In the genomic region with DNA sequence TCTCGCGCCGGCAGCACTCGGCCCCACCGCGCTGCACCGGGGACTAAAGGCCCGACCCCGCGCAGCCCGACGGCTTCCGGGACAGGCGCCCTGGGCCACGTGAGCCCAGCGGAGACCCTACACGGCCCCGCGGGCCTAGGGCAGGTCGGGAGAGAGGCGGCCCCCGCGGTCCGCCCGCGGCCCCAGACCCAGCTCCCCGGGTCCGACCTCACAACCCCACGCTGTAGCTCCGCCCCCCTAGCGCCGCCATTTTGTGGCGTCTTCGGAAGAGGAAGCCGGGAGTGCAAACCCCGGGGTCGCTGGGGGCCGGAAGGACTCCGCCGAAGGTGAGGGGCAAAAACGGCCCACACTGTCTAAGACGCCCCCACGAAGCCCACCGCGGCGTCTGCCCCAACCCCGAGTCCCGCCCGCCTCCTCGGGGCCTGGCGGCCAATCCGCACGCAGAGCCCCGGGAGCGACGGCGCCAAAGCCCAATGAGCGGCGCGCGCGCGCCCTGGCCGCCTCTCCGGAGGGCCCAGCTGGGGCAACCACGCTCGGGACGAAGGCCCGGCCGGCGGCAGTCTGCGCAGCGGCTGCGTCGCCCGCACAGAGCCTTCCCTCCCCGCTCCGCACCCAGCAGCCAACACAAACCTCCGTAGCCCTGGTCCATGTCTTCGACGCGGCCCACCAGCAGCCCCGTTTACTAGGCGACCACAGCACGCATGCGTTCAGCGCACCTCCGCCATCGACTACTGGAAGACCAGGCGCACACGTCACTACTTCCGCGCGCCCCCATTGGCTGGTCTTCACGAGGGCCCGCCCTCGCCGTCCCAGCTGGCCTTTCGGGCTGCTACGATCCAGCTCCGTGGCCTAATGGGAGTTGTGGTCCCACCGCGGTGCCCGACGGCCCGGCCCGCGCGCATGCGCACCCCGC, we compare ENCODE assay signal across 8 cellular contexts. TPM values are rescaled to one million over a fixed set of nuclear protein-coding genes. Genes with fewer than 3 reads are reported as not detected.
DNase-seq lines count a peak whose midpoint lies in the region; ATAC-seq, FAIRE-seq and TF ChIP-seq lines count a peak whose summit lies in the region.

A gene (minus strand): TSS at position 705 of the 913 bp plus-strand sequence. CDS start 56 bp downstream, at position 649.

- no peak for FAIRE-seq in D721Med (lab: Jason Lieb, UNC)

- peaks cover 5% of the 10 kb centered on the region; the same call in 1 of the 2 replicates for H3F3A ChIP-seq in OCI-LY1 (ENCODE audit: insufficient read depth, low read length)

- H3K36me3 ChIP-seq in OCI-LY1 (ENCODE audit: insufficient read depth, low read length) (peaks cover 24% of the 10 kb centered on the region), mesodermal cell (ENCODE audit: control insufficient read depth, insufficient read depth, low read length) (peaks cover 23% of the 10 kb centered on the region)

- peak; percentile 76 for ATAC-seq in GM21526 (IDR thresholded peaks at IDR 0.05; ENCODE audit: low FRiP score, unreplicated experiment)

- H3K9me2 ChIP-seq in OCI-LY1 (ENCODE audit: low read depth, low read length), result no peaks in the 10 kb centered on the region

- H3K4me2 ChIP-seq in OCI-LY1 (ENCODE audit: low read length), result peak within 1 kb of the TSS; percentile 94

- no peak within 1 kb of the TSS for H2AFZ ChIP-seq in OCI-LY1 (ENCODE audit: low read length)

- H3K9me3 ChIP-seq in OCI-LY1 (ENCODE audit: low read length) (no peaks in the 10 kb centered on the region), mesodermal cell (ENCODE audit: control insufficient read depth, low read length) (no peaks in the 10 kb centered on the region)

- peaks cover 45% of the 10 kb centered on the region for H3K79me2 ChIP-seq in OCI-LY1 (ENCODE audit: insufficient read depth, low read length)

- no peaks in the 10 kb centered on the region for H4K20me1 ChIP-seq in OCI-LY1 (ENCODE audit: insufficient read depth, low read length)

- WGBS in mesodermal cell (ENCODE audit: insufficient coverage in 2 of 2), 2 experiments, result 0% methylated on average over 69 to 87 of the region's 111 CpGs

- H3K27me3 ChIP-seq in OCI-LY1 (ENCODE audit: insufficient read depth, low read length), result no peaks in the 10 kb centered on the region

- DNase-seq in D721Med (ENCODE audit: insufficient read length, low spot score), result peak; percentile 92
- DNase-seq in HuH-7 (ENCODE audit: low spot score), result peak; percentile 98
- DNase-seq in activated CD8-positive, alpha-beta memory T cell treated with anti-CD3 and anti-CD28 coated beads, Interleukin-2, amount 50 U/mL, for 4 hours, result peak; percentile 97
- peak; percentile 97 for DNase-seq in stimulated activated CD8-positive, alpha-beta memory T cell treated with anti-CD3 and anti-CD28 coated beads, Interleukin-15, amount 100 ng/mL, for 24 hours (ENCODE audit: low read depth)

- H3K9ac ChIP-seq in OCI-LY1 (ENCODE audit: low read length), result peak within 1 kb of the TSS; percentile 100

- TF ChIP-seq CTCF in D721Med (IDR thresholded peaks at IDR 0.05; ENCODE audit: insufficient read depth, missing control alignments), result no peak
- TF ChIP-seq CTCF in OCI-LY1 (IDR thresholded peaks at IDR 0.05; ENCODE audit: low read length), result no peak

- in situ Hi-C loops in endometrial microvascular endothelial cells (cut with HindIII; ENCODE audit: inconsistent ontology term, low pct_unique_long_range_greater_than_20kb, low sequenced_read_pairs), result no loop called here

- H3K4me1 ChIP-seq in OCI-LY1 (ENCODE audit: insufficient read depth, low read length, severe bottlenecking), result peaks cover 44% of the 10 kb centered on the region
- peaks cover 10% of the 10 kb centered on the region for H3K4me1 ChIP-seq in mesodermal cell (ENCODE audit: control insufficient read depth, insufficient read depth, low read length, poor library complexity, severe bottlenecking)

- peak within 1 kb of the TSS; percentile 100 for H3K4me3 ChIP-seq in OCI-LY1 (ENCODE audit: low read depth, low read length, poor library complexity, severe bottlenecking)
- H3K4me3 ChIP-seq in mesodermal cell (ENCODE audit: extremely low read depth, insufficient read depth, low read length, poor library complexity, severe bottlenecking), result peak within 1 kb of the TSS; percentile 98

- peak within 1 kb of the TSS; percentile 89 for H3K27ac ChIP-seq in OCI-LY1 (ENCODE audit: low read depth, low read length, poor library complexity, severe bottlenecking)
- H3K27ac ChIP-seq in mesodermal cell (ENCODE audit: low read depth, low read length, severe bottlenecking), result peak within 1 kb of the TSS; percentile 97

RNA-seq across cellular contexts. Expression of the gene that starts here (rescaled TPM):
- total RNA-seq in endometrial microvascular endothelial cells (ENCODE audit: inconsistent ontology term), result 21.2 TPM
- 15.3 TPM for polyA plus RNA-seq in mesodermal cell (2013, experiment 1 of 2)
- polyA plus RNA-seq in mesodermal cell (2013, experiment 2 of 2), result 12.6 TPM

Comparison
In these comparisons a context has a peak if more than half of its experiments do, and no peak if none do; other contexts are left out.
1. Peak in every context shown above with its lines: DNase-seq, ATAC-seq, H3K4me3 ChIP-seq and H3K27ac ChIP-seq.